In genomic region chr5:139930406-139930805, GRCh38 we compare ENCODE assay signal across 22 cellular contexts.
A peak's percentile ranks its signal among the peaks of the same experiment; 100 is the strongest.
DNase-seq lines count a peak whose midpoint lies in the region; ATAC-seq, FAIRE-seq and TF ChIP-seq lines count a peak whose summit lies in the region.
"Had no signal": no experiment of that assay in that cellular context is flagged by ENCODE, and none has a peak within 500 bp of the region (broad histone marks: within the 10 kb centered on the region; RNA-seq: fewer than 3 reads in every experiment).

No MANE protein-coding gene starts in this region.

- intact Hi-C loops in upper lobe of right lung (cut with DNase I) = no loop called here

- no peak overlapping the region for H3K4me3 ChIP-seq in HEK293 (ENCODE audit: low read depth, low read length)
- no peak overlapping the region for H3K4me3 ChIP-seq in upper lobe of right lung
- H3K4me3 ChIP-seq: K562 had no signal

- POLR2A ChIA-PET in HEK293 (lab: Yijun Ruan, JAX) = no interaction called here

- CTCF ChIA-PET in HEK293 (lab: Yijun Ruan, JAX) = interaction anchor here (2.4 kb wide), 1 partner anchor 39 kb away, joined by 10 read pairs; no protein-coding TSS in a partner anchor

- ATAC-seq in upper lobe of right lung = no peak
- ATAC-seq: K562 had no signal

- TF ChIP-seq POLR2A in GM12892 (IDR thresholded peaks at IDR 0.05; ENCODE audit: low read depth, low read length) = no peak

- H3K36me3 ChIP-seq in HEK293 (ENCODE audit: control insufficient read depth in 2 of 2, insufficient read depth in 1 of 2, low read length in 2 of 2) (no peaks in the 10 kb centered on the region), upper lobe of right lung (no peaks in the 10 kb centered on the region)
- H3K36me3 ChIP-seq: BE2C had no signal

- peak; percentile 77 for FAIRE-seq in GM12892 (lab: Jason Lieb, UNC)
- FAIRE-seq: GM18507, HTR-8/SVneo, K562 had no signal

- no peak for TF ChIP-seq CTCF in HEK293 (tag by site-specific recombination; IDR thresholded peaks at IDR 0.05)
- TF ChIP-seq CTCF in upper lobe of right lung (IDR thresholded peaks at IDR 0.05) = no peak

- DNase-seq in GM12892 (ENCODE audit: insufficient read length) (no peak), left kidney (ENCODE audit: low read depth, low spot score) (peak; percentile 62), mucosa of gallbladder (ENCODE audit: low spot score) (no peak), upper lobe of right lung (no peak)
- no peak for DNase-seq in stimulated activated CD8-positive, alpha-beta memory T cell treated with anti-CD3 and anti-CD28 coated beads, Interleukin-4, amount 100 ng/mL, for 48 hours
- DNase-seq: BE2C; C1 segment of cervical spinal cord; CD4-positive, CD25-positive, alpha-beta regulatory T cell; CD8-positive, alpha-beta memory T cell; COR-L47; DMS 273 treated with DMSO at 0.1 percent for 48 hours; DMS53; DND-41; EL; GOT3; H9; IMR-90 had no signal

- no peaks in the 10 kb centered on the region for H3K9me3 ChIP-seq in HEK293 (ENCODE audit: control insufficient read depth, insufficient read depth, low read depth, low read length)
- H3K9me3 ChIP-seq in upper lobe of right lung = no peaks in the 10 kb centered on the region
- H3K9me3 ChIP-seq: BE2C had no signal

- peaks cover 4% of the 10 kb centered on the region for H3K27me3 ChIP-seq in upper lobe of right lung
- H3K27me3 ChIP-seq: BE2C had no signal

- H3K4me1 ChIP-seq in HEK293 (ENCODE audit: control insufficient read depth, insufficient read depth, low read length) (no peaks in the 10 kb centered on the region), upper lobe of right lung (no peaks in the 10 kb centered on the region)

- H3K27ac ChIP-seq in HEK293 (ENCODE audit: extremely low read depth, low read depth, low read length) = no peak overlapping the region
- no peak overlapping the region for H3K27ac ChIP-seq in upper lobe of right lung
- H3K27ac ChIP-seq: HL-60 had no signal

TF ChIP-seq in HEK293, 187 proteins besides CTCF, POLR2A, EP300 and RAD21:
- no peak for TF ChIP-seq ZNF544 (tag by site-specific recombination; IDR thresholded peaks at IDR 0.05)
- peak; percentile 86 for TF ChIP-seq SCRT2 (tag by site-specific recombination; IDR thresholded peaks at IDR 0.05)
- TF ChIP-seq ZIC2 (tag by site-specific recombination; IDR thresholded peaks at IDR 0.05) = peak; percentile 22; the same call in 1 of the 2 replicates
